31 cellular contexts compared by ENCODE assay signal in genomic region chr4:7300711-7301095, GRCh38.
"Had no signal": no experiment of that assay in that cellular context is flagged by ENCODE, and none has a peak within 500 bp of the region (broad histone marks: within the 10 kb centered on the region; RNA-seq: fewer than 3 reads in every experiment).

No MANE protein-coding gene starts in this region.

- H3K9me3 Mint-ChIP-seq: natural killer cell; stimulated activated naive CD8-positive, alpha-beta T cell treated with anti-CD3 and anti-CD28 coated beads, Interleukin-15, amount 100 ng/mL, for 72 hours had no signal

- ATAC-seq: heart right ventricle; left colon; left ventricle myocardium superior; lower lobe of right lung; natural killer cell; sciatic nerve; stimulated activated naive CD8-positive, alpha-beta T cell treated with anti-CD3 and anti-CD28 coated beads, Interleukin-15, amount 100 ng/mL, for 72 hours; upper lobe of right lung had no signal

- H3K27ac Mint-ChIP-seq: natural killer cell; progenitor cell of endocrine pancreas; stimulated activated naive CD8-positive, alpha-beta T cell treated with anti-CD3 and anti-CD28 coated beads, Interleukin-15, amount 100 ng/mL, for 72 hours had no signal

- H3K27ac ChIP-seq: coronary artery, esophagus squamous epithelium, heart right ventricle, lower lobe of right lung, parathyroid adenoma, suprapubic skin, transverse colon, upper lobe of right lung, uterus had no signal

- DNase-seq: dermis blood vessel endothelial cell; effector memory CD4-positive, alpha-beta T cell; erythroblast; esophagus squamous epithelium; foreskin melanocyte; glutamatergic neuron; heart right ventricle; hippocampal formation; kidney glomerular epithelial cell; left colon; lower lobe of right lung; natural killer cell; occipital lobe; stimulated activated CD4-positive, alpha-beta T cell treated with anti-CD3 and anti-CD28 coated beads, Interleukin-12 subunit alpha, Interleukin-12 subunit beta, amount 100 ng/mL, for 4 hours; stimulated activated CD4-positive, alpha-beta T cell treated with anti-CD3 and anti-CD28 coated beads, Interleukin-1b, Interleukin-23, amount 100 ng/mL, for 48 hours; stimulated activated CD4-positive, alpha-beta T cell treated with anti-CD3 and anti-CD28 coated beads, Interleukin-4, amount 100 ng/mL, for 1 hour; stimulated activated CD8-positive, alpha-beta memory T cell treated with anti-CD3 and anti-CD28 coated beads, Interleukin-4, amount 100 ng/mL, for 48 hours; stimulated activated naive CD4-positive, alpha-beta T cell; stimulated activated naive CD8-positive, alpha-beta T cell treated with anti-CD3 and anti-CD28 coated beads, Interleukin-15, amount 100 ng/mL, for 72 hours; transverse colon; upper lobe of right lung; uterus had no signal

- H3K36me3 ChIP-seq: esophagus squamous epithelium, heart right ventricle, lower lobe of right lung, suprapubic skin, transverse colon, upper lobe of right lung, uterus had no signal

- H3K9me3 ChIP-seq: esophagus squamous epithelium, heart right ventricle, lower lobe of right lung, suprapubic skin, transverse colon, upper lobe of right lung, uterus had no signal

- H3K27me3 ChIP-seq: transverse colon, upper lobe of right lung, uterus had no signal

- H3K4me3 ChIP-seq: coronary artery, esophagus squamous epithelium, heart right ventricle, lower lobe of right lung, smooth muscle cell, suprapubic skin, transverse colon, upper lobe of right lung, uterus had no signal

- FAIRE-seq: endothelial cell of umbilical vein, islet of Langerhans had no signal

- H3K79me2 ChIP-seq: parathyroid adenoma had no signal

- H3K4me1 Mint-ChIP-seq: stimulated activated naive CD8-positive, alpha-beta T cell treated with anti-CD3 and anti-CD28 coated beads, Interleukin-15, amount 100 ng/mL, for 72 hours had no signal

- H3K4me1 ChIP-seq: parathyroid adenoma, suprapubic skin, upper lobe of right lung had no signal

- H2AFZ ChIP-seq: parathyroid adenoma had no signal

- H3K4me2 ChIP-seq: smooth muscle cell had no signal

- H3K9ac ChIP-seq: parathyroid adenoma had no signal

- H3K4me3 Mint-ChIP-seq: natural killer cell; stimulated activated naive CD8-positive, alpha-beta T cell treated with anti-CD3 and anti-CD28 coated beads, Interleukin-15, amount 100 ng/mL, for 72 hours had no signal

- H3K36me3 Mint-ChIP-seq: natural killer cell had no signal
